7 cellular contexts compared by ENCODE assay signal in the genomic region with DNA sequence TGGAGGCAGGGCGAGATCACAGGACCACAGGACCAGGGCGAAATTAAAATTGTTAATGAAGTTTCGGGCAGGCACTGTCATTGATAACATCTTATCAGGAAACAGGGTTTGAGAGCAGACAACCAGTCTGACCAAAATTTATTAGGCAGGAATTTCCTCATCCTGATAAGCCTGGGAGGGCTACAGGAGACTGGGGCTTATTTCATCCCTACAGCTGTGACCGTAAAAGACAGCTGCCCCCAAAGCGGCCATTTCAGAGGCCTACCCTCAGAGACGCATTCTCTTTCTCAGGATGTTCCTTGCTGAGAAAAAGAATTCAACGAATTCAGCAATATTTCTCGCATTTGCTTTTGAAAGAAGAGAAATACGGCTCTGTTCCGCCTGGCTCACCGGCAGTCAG.
A peak's percentile ranks its signal among the peaks of the same experiment; 100 is the strongest.
DNase-seq lines count a peak whose midpoint lies in the region; FAIRE-seq and TF ChIP-seq lines count a peak whose summit lies in the region.
"Not testable (repeated sequence)": the region's sequence is repeated elsewhere in the genome, so short reads cannot be mapped to it uniquely, and the experiment has no call there.

No MANE protein-coding gene starts in this region.

- not testable (repeated sequence) for TF ChIP-seq EP300 in SK-N-SH (IDR thresholded peaks at IDR 0.05; ENCODE audit: borderline replicate concordance in 1 of 2, low read depth in 1 of 2, low read length in 1 of 2)

- not testable (repeated sequence) for H3K27me3 ChIP-seq in H9 (ENCODE audit: insufficient read depth, low read length); HUES64 (ENCODE audit: insufficient read depth, low read length); SK-N-SH (ENCODE audit: insufficient read depth); astrocyte (ENCODE audit: insufficient read depth, low read length); hepatocyte; iPS-20b (ENCODE audit: insufficient read depth, low read length)

- not testable (repeated sequence) for H2BK20ac ChIP-seq in H9 (ENCODE audit: low read depth, low read length, poor library complexity, severe bottlenecking)

- not testable (repeated sequence) for H3K4ac ChIP-seq in H9 (ENCODE audit: low read depth, low read length)

- H4K5ac ChIP-seq in H9 (ENCODE audit: insufficient read length, low read depth, low read length) = not testable (repeated sequence)

- H3K36me3 Mint-ChIP-seq in H9 (ENCODE audit: insufficient read depth in 1 of 3, low read depth in 3 of 3) (peaks cover 61 to 88% (median 77%) of the 10 kb centered on the region in 3 experiments), astrocyte (ENCODE audit: low read depth, unreplicated experiment) (peaks cover 32% of the 10 kb centered on the region), nephron progenitor cell (ENCODE audit: low read depth) (peaks cover 89% of the 10 kb centered on the region)

- TF ChIP-seq RAD21 in SK-N-SH (IDR thresholded peaks at IDR 0.05; ENCODE audit: low read length) = not testable (repeated sequence)

- not testable (repeated sequence) for H4K91ac ChIP-seq in H9 (ENCODE audit: insufficient read length, low read depth, low read length)

- not testable (repeated sequence) for H3K23me2 ChIP-seq in H9 (ENCODE audit: insufficient read length, low read depth, low read length, poor library complexity, severe bottlenecking)

- H2AFZ ChIP-seq in H9 (ENCODE audit: low read length); SK-N-SH (ENCODE audit: low read depth); astrocyte (ENCODE audit: low read depth, low read length); hepatocyte: not testable (repeated sequence)

- not testable (repeated sequence) for H3T11ph ChIP-seq in H9 (ENCODE audit: low read length)

- peak overlapping the region in 1 of 2 experiments; percentile 59; a peak in 2 of 5 replicates for H3K4me3 Mint-ChIP-seq in H9
- H3K4me3 Mint-ChIP-seq in astrocyte (ENCODE audit: unreplicated experiment); nephron progenitor cell: not testable (repeated sequence)

- DNase-seq in H9 = peak; percentile 57
- DNase-seq in SK-N-SH; astrocyte (ENCODE audit: low read depth); hepatocyte (ENCODE audit: low spot score); nephron progenitor cell: not testable (repeated sequence)

- H3K27ac Mint-ChIP-seq in H9 (peak overlapping the region; percentile 74 to 98 (median 90)), astrocyte (ENCODE audit: unreplicated experiment) (peak overlapping the region; percentile 58), nephron progenitor cell (peak overlapping the region; percentile 50)

- not testable (repeated sequence) for H4K8ac ChIP-seq in H9 (replicated peaks; ENCODE audit: insufficient read length, low read depth, low read length)

- H3K9me3 ChIP-seq in H9 (ENCODE audit: control insufficient read depth, low read depth, low read length); HUES64 (ENCODE audit: insufficient read depth, low read depth, low read length); SK-N-SH; astrocyte (ENCODE audit: insufficient read depth, low read depth, low read length); hepatocyte (ENCODE audit: low read depth); iPS-20b (ENCODE audit: insufficient read depth, low read depth, low read length): not testable (repeated sequence)

- H3K4me1 Mint-ChIP-seq in H9 = peaks cover 20 to 29% of the 10 kb centered on the region in 2 experiments
- H3K4me1 Mint-ChIP-seq in astrocyte (ENCODE audit: low read depth, unreplicated experiment) = peaks cover 16% of the 10 kb centered on the region
- H3K4me1 Mint-ChIP-seq in nephron progenitor cell = not testable (repeated sequence)

- not testable (repeated sequence) for H2BK12ac ChIP-seq in H9 (ENCODE audit: insufficient read length, low read depth, low read length)

- POLR2A ChIA-PET in SK-N-SH (lab: Yijun Ruan, JAX) = not testable (repeated sequence)

- H3K79me2 ChIP-seq in H9 (ENCODE audit: insufficient read depth, low read length); SK-N-SH (ENCODE audit: insufficient read depth); astrocyte (ENCODE audit: insufficient read depth, low read length); hepatocyte: not testable (repeated sequence)

- H3K4me1 ChIP-seq in H9 (ENCODE audit: insufficient read depth, low read length); astrocyte (ENCODE audit: insufficient read depth, low read length); hepatocyte (ENCODE audit: insufficient read depth); iPS-20b (ENCODE audit: insufficient read depth, low read length): not testable (repeated sequence)
- H3K4me1 ChIP-seq in HUES64 (ENCODE audit: insufficient read depth, low read length) = peaks cover 12% of the 10 kb centered on the region; the same call in 1 of the 2 replicates
- peaks cover 7 to 35% of the 10 kb centered on the region in 2 experiments for H3K4me1 ChIP-seq in SK-N-SH (ENCODE audit: control insufficient read depth in 1 of 2, insufficient read depth in 2 of 2, low read depth in 1 of 2, low read length in 1 of 2)

- not testable (repeated sequence) for H3K9me2 ChIP-seq in SK-N-SH; hepatocyte (replicated peaks; ENCODE audit: insufficient read depth)

- H2BK15ac ChIP-seq in H9 (ENCODE audit: low read depth, low read length) = not testable (repeated sequence)

- not testable (repeated sequence) for H3K9me3 Mint-ChIP-seq in H9; astrocyte (ENCODE audit: unreplicated experiment)
- H3K9me3 Mint-ChIP-seq in nephron progenitor cell = peaks cover 16% of the 10 kb centered on the region

- H3K18ac ChIP-seq in H9 (ENCODE audit: insufficient read length, low read depth, low read length) = not testable (repeated sequence)

- CTCF ChIA-PET in SK-N-SH (lab: Yijun Ruan, JAX) = not testable (repeated sequence)

- not testable (repeated sequence) for H3K56ac ChIP-seq in H9 (ENCODE audit: insufficient read length, low read depth, low read length)

- not testable (repeated sequence) for H3K79me1 ChIP-seq in H9 (ENCODE audit: insufficient read depth, low read depth, low read length, poor library complexity, severe bottlenecking)

- not testable (repeated sequence) for H4K20me1 ChIP-seq in H9 (ENCODE audit: control insufficient read depth, insufficient read depth, insufficient read length); SK-N-SH (ENCODE audit: insufficient read depth); hepatocyte (ENCODE audit: insufficient read depth, poor library complexity, severe bottlenecking)
- H4K20me1 ChIP-seq in astrocyte (ENCODE audit: insufficient read depth, low read length) = peaks cover 57% of the 10 kb centered on the region

- not testable (repeated sequence) for H2AK5ac ChIP-seq in H9 (ENCODE audit: insufficient read length, low read length)

- TF ChIP-seq CTCF in H9 (conservative IDR thresholded peaks at IDR 0.05); SK-N-SH (IDR thresholded peaks at IDR 0.05); astrocyte (IDR thresholded peaks at IDR 0.05; ENCODE audit: insufficient read depth, low read depth, low read length); hepatocyte (IDR thresholded peaks at IDR 0.05; ENCODE audit: poor library complexity); nephron progenitor cell (IDR thresholded peaks at IDR 0.05): not testable (repeated sequence)

- H3F3A ChIP-seq in SK-N-SH (replicated peaks; ENCODE audit: insufficient read depth) = not testable (repeated sequence)

- not testable (repeated sequence) for H2BK120ac ChIP-seq in H9 (ENCODE audit: low read depth, low read length, poor library complexity, severe bottlenecking)

- not testable (repeated sequence) for H3K27ac ChIP-seq in H9 (ENCODE audit: insufficient read length, low read depth, low read length); SK-N-SH (ENCODE audit: low read depth in 2 of 2, low read length in 1 of 2); astrocyte (ENCODE audit: low read depth, low read length)
- peak overlapping the region; percentile 78; the same call in 1 of the 2 replicates for H3K27ac ChIP-seq in HUES64 (ENCODE audit: low read depth, low read length)
- peak overlapping the region; percentile 40 for H3K27ac ChIP-seq in hepatocyte
- H3K27ac ChIP-seq in iPS-20b (ENCODE audit: low read length) = peak overlapping the region; percentile 53

- not testable (repeated sequence) for H2BK5ac ChIP-seq in H9 (ENCODE audit: insufficient read length, low read length)

- not testable (repeated sequence) for H3K4me2 ChIP-seq in H9 (ENCODE audit: insufficient read depth, insufficient read length, low read length); SK-N-SH; astrocyte (ENCODE audit: low read length); hepatocyte

- H3K36me3 ChIP-seq in HUES64 (ENCODE audit: insufficient read depth, low read length) = peaks cover 84% of the 10 kb centered on the region
- H3K36me3 ChIP-seq in SK-N-SH (replicated peaks in 1 of 2; ENCODE audit: control insufficient read depth in 1 of 2, insufficient read depth in 2 of 2, low read length in 1 of 2) = peaks cover 44 to 68% of the 10 kb centered on the region in 2 experiments
- peaks cover 33% of the 10 kb centered on the region for H3K36me3 ChIP-seq in astrocyte (ENCODE audit: insufficient read depth, low read length)
- not testable (repeated sequence) for H3K36me3 ChIP-seq in hepatocyte (replicated peaks; ENCODE audit: insufficient read depth, low read depth)
- peaks cover 85% of the 10 kb centered on the region for H3K36me3 ChIP-seq in iPS-20b (ENCODE audit: insufficient read depth, low read depth, low read length)

- not testable (repeated sequence) for FAIRE-seq in astrocyte (lab: Jason Lieb, UNC)

- H3K14ac ChIP-seq in H9 (ENCODE audit: insufficient read depth, low read length) = not testable (repeated sequence)

- not testable (repeated sequence) for H3K27me3 Mint-ChIP-seq in H9 (ENCODE audit: low read depth); astrocyte (ENCODE audit: low read depth, unreplicated experiment); nephron progenitor cell (ENCODE audit: low read depth, poor library complexity)

- not testable (repeated sequence) for H3K4me3 ChIP-seq in HUES64 (ENCODE audit: low read length); SK-N-SH (ENCODE audit: low read depth in 2 of 2, low read length in 1 of 2); astrocyte (ENCODE audit: insufficient read depth, low read depth, low read length); hepatocyte
- H3K4me3 ChIP-seq in iPS-20b (ENCODE audit: low read length) = peak overlapping the region; percentile 30; the same call in 1 of the 2 replicates

- not testable (repeated sequence) for H3K23ac ChIP-seq in H9 (ENCODE audit: insufficient read length, low read depth, low read length)

- no CpG with 5 or more reads among the region's 11 CpGs for WGBS in H9 (ENCODE audit: extremely low coverage, insufficient read length, low lambda C conversion rate)
- 52% methylated on average over 11 of the region's 11 CpGs for WGBS in HUES64
- 79% methylated on average over 11 of the region's 11 CpGs for WGBS in SK-N-SH (ENCODE audit: low lambda C conversion rate)
- WGBS in hepatocyte (ENCODE audit: low lambda C conversion rate, missing lambda C conversion rate) = 68% methylated on average over 11 of the region's 11 CpGs

- not testable (repeated sequence) for H3K9ac ChIP-seq in H9 (ENCODE audit: extremely low read depth, insufficient read length, low read length); HUES64 (ENCODE audit: low read depth, low read length); SK-N-SH; astrocyte (ENCODE audit: low read length)
- H3K9ac ChIP-seq in iPS-20b (ENCODE audit: low read depth, low read length) = peak overlapping the region; percentile 29; the same call in 1 of the 2 replicates
